10 cellular contexts compared by ENCODE assay signal in genomic region chr3:120642368-120642948, GRCh38. TPM values are rescaled to one million over a fixed set of nuclear protein-coding genes. Genes with fewer than 3 reads are reported as not detected.
DNase-seq lines count a peak whose midpoint lies in the region; ATAC-seq and TF ChIP-seq lines count a peak whose summit lies in the region.
"Had no signal": no experiment of that assay in that cellular context is flagged by ENCODE, and none has a peak within 500 bp of the region (broad histone marks: within the 10 kb centered on the region; RNA-seq: fewer than 3 reads in every experiment).

No MANE protein-coding gene starts in this region.

- 83 to 87% methylated on average over 2 to 4 of the region's 4 CpGs for WGBS in endodermal cell (ENCODE audit: insufficient coverage in 1 of 2, insufficient read length in 1 of 2), 2 experiments

- H3K4me1 Mint-ChIP-seq in endodermal cell = peaks cover 24% of the 10 kb centered on the region

- ATAC-seq in GM18868 (IDR thresholded peaks at IDR 0.05; ENCODE audit: unreplicated experiment) = peak; percentile 59
- ATAC-seq in HG03442 (IDR thresholded peaks at IDR 0.05; ENCODE audit: unreplicated experiment) = no peak

- H3K36me3 ChIP-seq in endodermal cell (ENCODE audit: control insufficient read depth, insufficient read depth, low read length) = no peaks in the 10 kb centered on the region

- peaks cover 2% of the 10 kb centered on the region for H3K36me3 Mint-ChIP-seq in endodermal cell (ENCODE audit: low read depth)

- H3K4me1 ChIP-seq in endodermal cell (ENCODE audit: control insufficient read depth, insufficient read depth, low read length) = peaks cover 4% of the 10 kb centered on the region

- H3K27me3 Mint-ChIP-seq in endodermal cell (ENCODE audit: insufficient read depth) = no peaks in the 10 kb centered on the region

- DNase-seq in NB4 (ENCODE audit: low read depth) (peak; percentile 94), endodermal cell (no peak), NCI-H2107 treated with DMSO at 0.1 percent for 48 hours (lab: John Stamatoyannopoulos, UW; ENCODE audit: unreplicated experiment) (no peak), COLO668 (lab: John Stamatoyannopoulos, UW; ENCODE audit: unreplicated experiment) (no peak)
- DNase-seq in stimulated activated CD8-positive, alpha-beta memory T cell treated with anti-CD3 and anti-CD28 coated beads, Interleukin-4, amount 100 ng/mL, for 48 hours = peak; percentile 24
- DNase-seq: NCI-H187, posterior cingulate gyrus, SHP77 had no signal

- H3K27ac Mint-ChIP-seq in endodermal cell = no peak overlapping the region

- H3K27me3 ChIP-seq in endodermal cell (ENCODE audit: control insufficient read depth, insufficient read depth, low read length, poor library complexity, severe bottlenecking) = no peaks in the 10 kb centered on the region

- TF ChIP-seq CTCF in NB4 (IDR thresholded peaks at IDR 0.05; ENCODE audit: low read depth, low read length) (peak; percentile 16), endodermal cell (conservative IDR thresholded peaks at IDR 0.05) (peak; percentile 28)

- peaks cover 2% of the 10 kb centered on the region for H3K9me3 Mint-ChIP-seq in endodermal cell

- no peak for TF ChIP-seq POLR2A in NB4 (IDR thresholded peaks at IDR 0.05; ENCODE audit: extremely low read depth, insufficient read length)

- H3K27ac ChIP-seq in endodermal cell (ENCODE audit: low read depth, low read length) = no peak overlapping the region

- no peak overlapping the region for H3K4me3 Mint-ChIP-seq in endodermal cell

- H3K9me3 ChIP-seq in endodermal cell (ENCODE audit: control insufficient read depth, low read length) = peaks cover 9% of the 10 kb centered on the region

- H3K4me3 ChIP-seq in NB4 (ENCODE audit: low read depth, low read length) (peak overlapping the region; percentile 42), endodermal cell (ENCODE audit: low read length) (no peak overlapping the region)

- H3K9ac ChIP-seq in endodermal cell (ENCODE audit: extremely low read depth, low read length, poor library complexity, severe bottlenecking) = no peak overlapping the region

RNA-seq across cellular contexts. Expression of gene HGD, which starts 39.6 kb away (rescaled TPM):
- not detected for total RNA-seq in endodermal cell
- polyA plus RNA-seq in endodermal cell (2013, experiment 1 of 2) = 1.1 TPM
- polyA plus RNA-seq in endodermal cell (2013, experiment 2 of 2) = not detected

RNA-seq across cellular contexts. Expression of gene NDUFB4, which starts 46.3 kb away (rescaled TPM):
- 100 to 1,000 TPM; 144 to 181 TPM for total RNA-seq in endodermal cell
- 301 TPM for polyA plus RNA-seq in endodermal cell (2013, experiment 1 of 2)
- polyA plus RNA-seq in endodermal cell (2013, experiment 2 of 2) = 285 TPM

Comparison
In these comparisons a context has a peak if more than half of its experiments do, and no peak if none do; other contexts are left out.
1. DNase-seq: peak in NB4 (single experiment) and stimulated activated CD8-positive, alpha-beta memory T cell treated with anti-CD3 and anti-CD28 coated beads, Interleukin-4, amount 100 ng/mL, for 48 hours (single experiment); none in endodermal cell (single experiment), NCI-H2107 treated with DMSO at 0.1 percent for 48 hours (single experiment) and COLO668 (single experiment).